1 cellular context compared by ENCODE assay signal in the genomic region with DNA sequence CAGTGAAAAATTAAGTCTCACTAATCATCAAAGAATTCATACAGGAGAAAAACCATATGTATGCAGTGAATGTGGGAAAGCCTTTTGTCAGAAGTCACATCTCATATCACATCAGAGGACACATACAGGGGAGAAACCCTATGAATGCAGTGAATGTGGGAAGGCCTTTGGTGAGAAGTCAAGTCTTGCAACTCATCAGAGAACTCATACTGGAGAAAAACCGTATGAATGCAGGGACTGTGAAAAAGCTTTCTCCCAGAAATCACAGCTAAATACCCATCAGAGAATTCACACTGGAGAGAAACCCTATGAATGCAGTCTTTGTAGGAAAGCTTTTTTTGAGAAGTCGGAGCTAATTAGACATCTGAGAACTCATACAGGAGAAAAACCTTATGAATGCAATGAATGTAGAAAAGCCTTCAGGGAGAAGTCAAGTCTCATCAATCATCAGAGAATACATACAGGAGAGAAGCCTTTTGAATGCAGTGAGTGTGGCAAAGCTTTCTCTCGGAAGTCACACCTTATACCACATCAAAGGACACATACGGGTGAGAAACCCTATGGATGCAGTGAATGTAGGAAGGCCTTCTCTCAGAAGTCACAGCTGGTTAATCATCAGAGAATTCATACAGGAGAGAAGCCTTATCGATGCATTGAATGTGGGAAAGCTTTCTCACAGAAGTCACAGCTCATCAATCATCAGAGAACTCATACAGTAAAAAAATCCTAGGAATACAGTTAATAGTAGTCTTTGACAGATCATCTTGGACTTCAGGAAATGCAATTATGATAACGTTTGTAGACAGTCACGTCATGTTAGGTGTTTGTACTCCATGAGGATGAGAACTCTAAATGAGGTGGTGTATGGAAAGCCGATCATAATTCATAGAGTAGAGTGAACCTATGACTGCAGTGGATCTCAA.
A peak's percentile ranks its signal among the peaks of the same experiment; 100 is the strongest.
TF ChIP-seq lines count a peak whose summit lies in the region.

No MANE protein-coding gene starts in this region.

TF ChIP-seq in H1, 55 proteins besides CTCF, POLR2A, EP300 and RAD21:
- no peak for TF ChIP-seq CBX8 (IDR thresholded peaks at IDR 0.05; ENCODE audit: borderline replicate concordance, low read depth, low read length)
- peak; percentile 99 for TF ChIP-seq ZNF274 (IDR thresholded peaks at IDR 0.05; ENCODE audit: borderline replicate concordance, extremely low read depth, low read length)
- no peak for TF ChIP-seq CHD2 (IDR thresholded peaks at IDR 0.05; ENCODE audit: low read length)
- TF ChIP-seq CBX5 (IDR thresholded peaks at IDR 0.05; ENCODE audit: low read depth, low read length) = peak; percentile 96
